1 cellular context compared by ENCODE assay signal in the genomic region with DNA sequence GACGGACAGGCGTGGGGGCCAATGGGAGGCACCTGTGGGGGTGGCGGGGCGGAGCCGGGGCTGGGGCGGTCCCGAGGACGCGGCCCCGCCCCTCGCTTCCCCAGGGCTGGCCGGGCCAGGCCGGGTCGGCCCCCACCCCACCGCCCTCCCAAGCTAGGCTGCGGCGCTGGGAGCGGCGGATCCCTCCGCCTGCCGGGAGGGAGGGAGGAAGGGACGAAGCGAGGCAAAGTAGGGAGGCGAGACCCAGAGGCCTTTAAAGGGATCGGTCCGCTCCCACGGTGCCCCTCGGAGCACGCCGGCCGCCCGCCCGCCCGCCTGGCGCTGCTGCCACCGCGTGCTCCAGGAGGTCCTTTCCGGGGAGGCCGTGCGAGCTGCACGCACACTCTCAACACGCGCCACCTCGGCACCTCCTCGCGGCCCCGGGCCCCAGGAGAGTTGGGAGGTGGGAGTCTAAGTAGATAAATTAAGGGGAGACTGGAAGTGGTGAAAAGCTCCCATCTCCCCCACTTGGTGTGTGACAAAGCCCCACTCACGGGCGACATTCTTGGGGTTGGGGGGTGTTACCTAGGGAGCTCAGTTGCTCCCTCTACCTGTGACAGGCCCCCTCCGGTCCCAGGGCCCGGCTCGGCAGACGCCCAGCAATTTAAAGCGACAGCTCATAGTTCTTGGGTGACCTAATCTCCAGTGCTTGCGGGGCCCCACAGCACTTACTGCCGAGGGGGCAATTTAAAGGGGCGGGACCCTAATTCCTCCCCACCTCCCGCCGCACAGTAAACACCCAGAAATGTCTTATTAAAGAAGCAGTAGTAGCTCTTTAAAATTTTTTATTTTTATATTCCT.
TF ChIP-seq lines count a peak whose summit lies in the region.

No MANE protein-coding gene starts in this region.

TF ChIP-seq in HEK293, 187 proteins besides CTCF, POLR2A, EP300 and RAD21 (continued from another document):
- TF ChIP-seq KLF10 (tag by site-specific recombination; IDR thresholded peaks at IDR 0.05), result peak; percentile 90
- TF ChIP-seq ZNF37A (tag by site-specific recombination; IDR thresholded peaks at IDR 0.05), result no peak
- no peak for TF ChIP-seq GLI2 (tag by site-specific recombination; IDR thresholded peaks at IDR 0.05; ENCODE audit: borderline replicate concordance, low read depth)
- TF ChIP-seq KLF9 (tag by site-specific recombination; IDR thresholded peaks at IDR 0.05; ENCODE audit: low read depth), result peak; percentile 59
- TF ChIP-seq PRDM6 (tag by site-specific recombination; IDR thresholded peaks at IDR 0.05), result no peak
- TF ChIP-seq, protein P1, sequence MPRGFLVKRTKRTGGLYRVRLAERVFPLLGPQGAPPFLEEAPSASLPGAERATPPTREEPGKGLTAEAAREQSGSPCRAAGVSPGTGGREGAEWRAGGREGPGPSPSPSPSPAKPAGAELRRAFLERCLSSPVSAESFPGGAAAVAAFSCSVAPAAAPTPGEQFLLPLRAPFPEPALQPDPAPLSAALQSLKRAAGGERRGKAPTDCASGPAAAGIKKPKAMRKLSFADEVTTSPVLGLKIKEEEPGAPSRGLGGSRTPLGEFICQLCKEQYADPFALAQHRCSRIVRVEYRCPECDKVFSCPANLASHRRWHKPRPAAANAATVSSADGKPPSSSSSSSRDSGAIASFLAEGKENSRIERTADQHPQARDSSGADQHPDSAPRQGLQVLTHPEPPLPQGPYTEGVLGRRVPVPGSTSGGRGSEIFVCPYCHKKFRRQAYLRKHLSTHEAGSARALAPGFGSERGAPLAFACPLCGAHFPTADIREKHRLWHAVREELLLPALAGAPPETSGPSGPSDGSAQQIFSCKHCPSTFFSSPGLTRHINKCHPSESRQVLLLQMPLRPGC (tag by site-specific recombination; IDR thresholded peaks at IDR 0.05), result peak; percentile 47; the same call in 1 of the 2 replicates
- no peak for TF ChIP-seq ZNF571 (tag by site-specific recombination; IDR thresholded peaks at IDR 0.05)
- peak; percentile 95 for TF ChIP-seq ZEB2 (tag by site-specific recombination; IDR thresholded peaks at IDR 0.05)
- no peak for TF ChIP-seq TRIM28 (IDR thresholded peaks at IDR 0.05; ENCODE audit: borderline replicate concordance, low read length)
- no peak for TF ChIP-seq ZNF132 (tag by site-specific recombination; IDR thresholded peaks at IDR 0.05; ENCODE audit: borderline replicate concordance)
- TF ChIP-seq HOXC10 (CRISPR knock-in tag; IDR thresholded peaks at IDR 0.05), result no peak
- no peak for TF ChIP-seq GLI4 (tag by site-specific recombination; IDR thresholded peaks at IDR 0.05)
- peak; percentile 37; the same call in 1 of the 2 replicates for TF ChIP-seq ZSCAN16 (tag by site-specific recombination; IDR thresholded peaks at IDR 0.05)
- peak; percentile 89 for TF ChIP-seq ZNF341 (tag by site-specific recombination; IDR thresholded peaks at IDR 0.05; ENCODE audit: low read depth)
- 0 out of 2 replicates have a peak, but pooled peaks have one; percentile 24 for TF ChIP-seq OSR2 (tag by site-specific recombination; IDR thresholded peaks at IDR 0.05)
- TF ChIP-seq, protein P2, sequence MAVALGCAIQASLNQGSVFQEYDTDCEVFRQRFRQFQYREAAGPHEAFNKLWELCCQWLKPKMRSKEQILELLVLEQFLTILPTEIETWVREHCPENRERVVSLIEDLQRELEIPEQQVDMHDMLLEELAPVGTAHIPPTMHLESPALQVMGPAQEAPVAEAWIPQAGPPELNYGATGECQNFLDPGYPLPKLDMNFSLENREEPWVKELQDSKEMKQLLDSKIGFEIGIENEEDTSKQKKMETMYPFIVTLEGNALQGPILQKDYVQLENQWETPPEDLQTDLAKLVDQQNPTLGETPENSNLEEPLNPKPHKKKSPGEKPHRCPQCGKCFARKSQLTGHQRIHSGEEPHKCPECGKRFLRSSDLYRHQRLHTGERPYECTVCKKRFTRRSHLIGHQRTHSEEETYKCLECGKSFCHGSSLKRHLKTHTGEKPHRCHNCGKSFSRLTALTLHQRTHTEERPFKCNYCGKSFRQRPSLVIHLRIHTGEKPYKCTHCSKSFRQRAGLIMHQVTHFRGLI (tag by site-specific recombination; IDR thresholded peaks at IDR 0.05), result 0 out of 2 replicates have a peak, but pooled peaks have one; percentile 59
